In genomic region chr17:66724581-66725341, GRCh38 we compare ENCODE assay signal across 12 cellular contexts.
DNase-seq lines count a peak whose midpoint lies in the region; ATAC-seq lines count a peak whose summit lies in the region.
"Had no signal": no experiment of that assay in that cellular context is flagged by ENCODE, and none has a peak within 500 bp of the region (broad histone marks: within the 10 kb centered on the region; RNA-seq: fewer than 3 reads in every experiment).

No MANE protein-coding gene starts in this region.

- H3K4ac ChIP-seq in mesenchymal stem cell (ENCODE audit: low read depth in 1 of 2, low read length in 2 of 2): no peak overlapping the region

- no peaks in the 10 kb centered on the region for H3K36me3 Mint-ChIP-seq in CD4-positive, CD25-positive, alpha-beta regulatory T cell
- peaks cover 7% of the 10 kb centered on the region for H3K36me3 Mint-ChIP-seq in T-cell

- H3K23ac ChIP-seq in mesenchymal stem cell (ENCODE audit: low read length in 2 of 2): no peak overlapping the region

- H4K8ac ChIP-seq in mesenchymal stem cell (ENCODE audit: low read length): no peak overlapping the region

- CTCF ChIA-PET in T-cell (lab: Charles Lee): no interaction called here

- H3K14ac ChIP-seq in mesenchymal stem cell (ENCODE audit: low read length in 2 of 2): no peak overlapping the region

- peak overlapping the region in 2 of 3 donors; percentile 10 to 14 for H3K27ac Mint-ChIP-seq in CD4-positive, CD25-positive, alpha-beta regulatory T cell
- peak overlapping the region in 1 of 2 donors; percentile 5 for H3K27ac Mint-ChIP-seq in T-cell

- H3K4me3 ChIP-seq in CD4-positive, CD25-positive, alpha-beta regulatory T cell (ENCODE audit: low read depth, low read length): no peak overlapping the region
- H3K4me3 ChIP-seq in mesenchymal stem cell (ENCODE audit: insufficient read depth in 1 of 2, low read depth in 1 of 2, low read length in 2 of 2): no peak overlapping the region
- H3K4me3 ChIP-seq: lung had no signal

- H4K91ac ChIP-seq in mesenchymal stem cell (ENCODE audit: low read length): no peak overlapping the region

- ATAC-seq in CD4-positive, CD25-positive, alpha-beta regulatory T cell (ENCODE audit: low read depth in 2 of 2): no peak
- ATAC-seq in GM18502 (IDR thresholded peaks at IDR 0.05; ENCODE audit: poor library complexity, unreplicated experiment) (no peak), T-cell (replicated peaks in 1 of 4) (no peak)

- H2BK12ac ChIP-seq in mesenchymal stem cell (ENCODE audit: low read length in 2 of 2): no peak overlapping the region

- H3K27ac ChIP-seq in CD4-positive, CD25-positive, alpha-beta regulatory T cell (ENCODE audit: insufficient read depth, low read length, poor library complexity, severe bottlenecking): no peak overlapping the region
- H3K27ac ChIP-seq in mesenchymal stem cell (ENCODE audit: low read length, poor library complexity, severe bottlenecking): peak overlapping the region; percentile 2
- H3K27ac ChIP-seq: WERI-Rb-1 had no signal

- POLR2A ChIA-PET in T-cell (lab: Charles Lee): interaction anchor here in 1 of 2 donors (0.6 kb wide), 1 partner anchor 1211 kb away, joined by 10 read pairs; no protein-coding TSS in a partner anchor

- H2BK120ac ChIP-seq in mesenchymal stem cell (ENCODE audit: low read depth, low read length): no peak overlapping the region

- no peak overlapping the region for H3K18ac ChIP-seq in mesenchymal stem cell (ENCODE audit: low read depth in 1 of 2, low read length in 2 of 2)

- H3K79me1 ChIP-seq in mesenchymal stem cell (replicated peaks; ENCODE audit: low read length, poor library complexity, severe bottlenecking): peaks cover 23% of the 10 kb centered on the region

- no peak for DNase-seq in CD4-positive, CD25-positive, alpha-beta regulatory T cell
- DNase-seq in NCI-H1105 (lab: John Stamatoyannopoulos, UW): peak; percentile 29
- DNase-seq in brain pericyte (ENCODE audit: low read depth, low spot score): peak; percentile 89
- DNase-seq in mesenchymal stem cell: peak; percentile 10
- no peak for DNase-seq in activated CD4-positive, CD25-positive, alpha-beta regulatory T cell (lab: John Stamatoyannopoulos, UW)
- DNase-seq in T-cell: no peak
- no peak for DNase-seq in activated T-cell treated with anti-CD3 and anti-CD28 coated beads, Interleukin-2, amount 50 U/mL, for 48 hours
- DNase-seq: NCI-H1930, WERI-Rb-1 had no signal

- H2BK5ac ChIP-seq in mesenchymal stem cell (ENCODE audit: low read depth, low read length, poor library complexity, severe bottlenecking): no peak overlapping the region

- H3K9me3 Mint-ChIP-seq in CD4-positive, CD25-positive, alpha-beta regulatory T cell: no peaks in the 10 kb centered on the region
- H3K9me3 Mint-ChIP-seq in T-cell: no peaks in the 10 kb centered on the region
- H3K9me3 Mint-ChIP-seq: central memory CD8-positive, alpha-beta T cell had no signal

- no peak overlapping the region for H2AFZ ChIP-seq in mesenchymal stem cell (ENCODE audit: low read depth, low read length)

- no peaks in the 10 kb centered on the region for H3K27me3 ChIP-seq in CD4-positive, CD25-positive, alpha-beta regulatory T cell (ENCODE audit: control insufficient read depth, insufficient read depth, low read length)
- H3K27me3 ChIP-seq in mesenchymal stem cell (ENCODE audit: control insufficient read depth in 1 of 2, insufficient read depth in 1 of 2, low read length in 2 of 2): no peaks in the 10 kb centered on the region

- no peaks in the 10 kb centered on the region for H3K36me3 ChIP-seq in CD4-positive, CD25-positive, alpha-beta regulatory T cell (ENCODE audit: control insufficient read depth, insufficient read depth, low read length)
- H3K36me3 ChIP-seq in mesenchymal stem cell (ENCODE audit: control insufficient read depth in 1 of 2, insufficient read depth in 2 of 2, low read depth in 1 of 2, low read length in 2 of 2): peaks cover 0 to 4% of the 10 kb centered on the region in 2 experiments
- H3K36me3 ChIP-seq: WERI-Rb-1 had no signal

- 46% methylated on average over 5 of the region's 5 CpGs for WGBS in mesenchymal stem cell

- H3K27me3 Mint-ChIP-seq in CD4-positive, CD25-positive, alpha-beta regulatory T cell: no peaks in the 10 kb centered on the region
- H3K27me3 Mint-ChIP-seq in T-cell: no peaks in the 10 kb centered on the region
- H3K27me3 Mint-ChIP-seq: central memory CD8-positive, alpha-beta T cell had no signal

- no peak overlapping the region for H3K4me2 ChIP-seq in mesenchymal stem cell (ENCODE audit: low read length, poor library complexity, severe bottlenecking)

- H3K4me3 Mint-ChIP-seq in CD4-positive, CD25-positive, alpha-beta regulatory T cell: peak overlapping the region in 1 of 4 donors; percentile 4
- no peak overlapping the region for H3K4me3 Mint-ChIP-seq in T-cell
- H3K4me3 Mint-ChIP-seq: central memory CD8-positive, alpha-beta T cell had no signal

- no peak overlapping the region for H2BK15ac ChIP-seq in mesenchymal stem cell (ENCODE audit: low read depth, poor library complexity, severe bottlenecking)

- H3K4me1 ChIP-seq in CD4-positive, CD25-positive, alpha-beta regulatory T cell (ENCODE audit: control insufficient read depth, insufficient read depth, low read length, poor library complexity, severe bottlenecking): no peaks in the 10 kb centered on the region
- H3K4me1 ChIP-seq in mesenchymal stem cell (ENCODE audit: control insufficient read depth, insufficient read depth, low read depth, low read length): peaks cover 23% of the 10 kb centered on the region

- peak overlapping the region; percentile 21 for H3K9ac ChIP-seq in mesenchymal stem cell (ENCODE audit: low read length)

- no peaks in the 10 kb centered on the region for H3K9me3 ChIP-seq in CD4-positive, CD25-positive, alpha-beta regulatory T cell (ENCODE audit: control insufficient read depth in 2 of 2, low read length in 2 of 2)
- H3K9me3 ChIP-seq in mesenchymal stem cell (ENCODE audit: control insufficient read depth, low read length): no peaks in the 10 kb centered on the region

- H3K4me1 Mint-ChIP-seq in CD4-positive, CD25-positive, alpha-beta regulatory T cell: peaks cover 5 to 24% (median 11%) of the 10 kb centered on the region in 4 donors
- H3K4me1 Mint-ChIP-seq in T-cell: peaks cover 10 to 27% (median 25%) of the 10 kb centered on the region in 3 donors

- no peak overlapping the region for H2AK5ac ChIP-seq in mesenchymal stem cell (ENCODE audit: low read length, severe bottlenecking)

Comparison
In these comparisons a context has a peak if more than half of its experiments do, and no peak if none do; other contexts are left out.
1. DNase-seq: peak in NCI-H1105 (single experiment), brain pericyte (single experiment) and mesenchymal stem cell (single experiment); none in CD4-positive, CD25-positive, alpha-beta regulatory T cell (0 of 3), activated CD4-positive, CD25-positive, alpha-beta regulatory T cell (0 of 4), T-cell (0 of 34) and activated T-cell treated with anti-CD3 and anti-CD28 coated beads, Interleukin-2, amount 50 U/mL, for 48 hours (0 of 2).